Comparison of ENCODE assay signal across 1 cellular context in the genomic region with DNA sequence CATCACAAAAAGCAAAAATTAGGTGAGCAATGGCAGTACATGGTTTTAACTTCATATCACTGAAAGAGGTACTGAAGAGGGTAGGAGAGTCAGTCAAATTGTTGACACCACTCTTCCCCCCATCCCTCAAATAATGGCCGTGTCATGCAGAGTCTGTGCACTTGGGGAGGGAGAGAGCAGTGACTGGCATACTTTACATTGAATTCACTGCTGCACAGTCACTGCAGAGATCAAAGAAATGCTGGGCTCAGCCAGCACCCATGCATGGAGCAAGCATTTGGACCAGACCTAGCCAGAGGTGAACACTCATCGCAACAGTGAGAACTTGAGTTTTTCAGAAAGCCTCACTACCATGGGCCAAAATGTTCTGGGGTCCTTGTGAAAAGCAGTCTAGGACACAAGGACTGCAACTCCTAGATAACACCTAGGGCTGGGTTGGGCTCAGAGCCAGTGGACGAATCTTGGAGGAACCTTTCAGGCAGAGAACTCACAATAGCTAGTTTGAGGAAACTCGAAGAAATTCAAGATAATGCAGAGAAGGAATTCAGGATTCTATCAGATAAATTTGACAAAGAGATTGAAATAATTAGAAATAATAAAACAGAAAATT.
TF ChIP-seq lines count a peak whose summit lies in the region.

No MANE protein-coding gene starts in this region.

TF ChIP-seq in GM23338, 12 proteins besides CTCF, POLR2A, EP300 and RAD21 (continued from another document):
- TF ChIP-seq, protein P1, sequence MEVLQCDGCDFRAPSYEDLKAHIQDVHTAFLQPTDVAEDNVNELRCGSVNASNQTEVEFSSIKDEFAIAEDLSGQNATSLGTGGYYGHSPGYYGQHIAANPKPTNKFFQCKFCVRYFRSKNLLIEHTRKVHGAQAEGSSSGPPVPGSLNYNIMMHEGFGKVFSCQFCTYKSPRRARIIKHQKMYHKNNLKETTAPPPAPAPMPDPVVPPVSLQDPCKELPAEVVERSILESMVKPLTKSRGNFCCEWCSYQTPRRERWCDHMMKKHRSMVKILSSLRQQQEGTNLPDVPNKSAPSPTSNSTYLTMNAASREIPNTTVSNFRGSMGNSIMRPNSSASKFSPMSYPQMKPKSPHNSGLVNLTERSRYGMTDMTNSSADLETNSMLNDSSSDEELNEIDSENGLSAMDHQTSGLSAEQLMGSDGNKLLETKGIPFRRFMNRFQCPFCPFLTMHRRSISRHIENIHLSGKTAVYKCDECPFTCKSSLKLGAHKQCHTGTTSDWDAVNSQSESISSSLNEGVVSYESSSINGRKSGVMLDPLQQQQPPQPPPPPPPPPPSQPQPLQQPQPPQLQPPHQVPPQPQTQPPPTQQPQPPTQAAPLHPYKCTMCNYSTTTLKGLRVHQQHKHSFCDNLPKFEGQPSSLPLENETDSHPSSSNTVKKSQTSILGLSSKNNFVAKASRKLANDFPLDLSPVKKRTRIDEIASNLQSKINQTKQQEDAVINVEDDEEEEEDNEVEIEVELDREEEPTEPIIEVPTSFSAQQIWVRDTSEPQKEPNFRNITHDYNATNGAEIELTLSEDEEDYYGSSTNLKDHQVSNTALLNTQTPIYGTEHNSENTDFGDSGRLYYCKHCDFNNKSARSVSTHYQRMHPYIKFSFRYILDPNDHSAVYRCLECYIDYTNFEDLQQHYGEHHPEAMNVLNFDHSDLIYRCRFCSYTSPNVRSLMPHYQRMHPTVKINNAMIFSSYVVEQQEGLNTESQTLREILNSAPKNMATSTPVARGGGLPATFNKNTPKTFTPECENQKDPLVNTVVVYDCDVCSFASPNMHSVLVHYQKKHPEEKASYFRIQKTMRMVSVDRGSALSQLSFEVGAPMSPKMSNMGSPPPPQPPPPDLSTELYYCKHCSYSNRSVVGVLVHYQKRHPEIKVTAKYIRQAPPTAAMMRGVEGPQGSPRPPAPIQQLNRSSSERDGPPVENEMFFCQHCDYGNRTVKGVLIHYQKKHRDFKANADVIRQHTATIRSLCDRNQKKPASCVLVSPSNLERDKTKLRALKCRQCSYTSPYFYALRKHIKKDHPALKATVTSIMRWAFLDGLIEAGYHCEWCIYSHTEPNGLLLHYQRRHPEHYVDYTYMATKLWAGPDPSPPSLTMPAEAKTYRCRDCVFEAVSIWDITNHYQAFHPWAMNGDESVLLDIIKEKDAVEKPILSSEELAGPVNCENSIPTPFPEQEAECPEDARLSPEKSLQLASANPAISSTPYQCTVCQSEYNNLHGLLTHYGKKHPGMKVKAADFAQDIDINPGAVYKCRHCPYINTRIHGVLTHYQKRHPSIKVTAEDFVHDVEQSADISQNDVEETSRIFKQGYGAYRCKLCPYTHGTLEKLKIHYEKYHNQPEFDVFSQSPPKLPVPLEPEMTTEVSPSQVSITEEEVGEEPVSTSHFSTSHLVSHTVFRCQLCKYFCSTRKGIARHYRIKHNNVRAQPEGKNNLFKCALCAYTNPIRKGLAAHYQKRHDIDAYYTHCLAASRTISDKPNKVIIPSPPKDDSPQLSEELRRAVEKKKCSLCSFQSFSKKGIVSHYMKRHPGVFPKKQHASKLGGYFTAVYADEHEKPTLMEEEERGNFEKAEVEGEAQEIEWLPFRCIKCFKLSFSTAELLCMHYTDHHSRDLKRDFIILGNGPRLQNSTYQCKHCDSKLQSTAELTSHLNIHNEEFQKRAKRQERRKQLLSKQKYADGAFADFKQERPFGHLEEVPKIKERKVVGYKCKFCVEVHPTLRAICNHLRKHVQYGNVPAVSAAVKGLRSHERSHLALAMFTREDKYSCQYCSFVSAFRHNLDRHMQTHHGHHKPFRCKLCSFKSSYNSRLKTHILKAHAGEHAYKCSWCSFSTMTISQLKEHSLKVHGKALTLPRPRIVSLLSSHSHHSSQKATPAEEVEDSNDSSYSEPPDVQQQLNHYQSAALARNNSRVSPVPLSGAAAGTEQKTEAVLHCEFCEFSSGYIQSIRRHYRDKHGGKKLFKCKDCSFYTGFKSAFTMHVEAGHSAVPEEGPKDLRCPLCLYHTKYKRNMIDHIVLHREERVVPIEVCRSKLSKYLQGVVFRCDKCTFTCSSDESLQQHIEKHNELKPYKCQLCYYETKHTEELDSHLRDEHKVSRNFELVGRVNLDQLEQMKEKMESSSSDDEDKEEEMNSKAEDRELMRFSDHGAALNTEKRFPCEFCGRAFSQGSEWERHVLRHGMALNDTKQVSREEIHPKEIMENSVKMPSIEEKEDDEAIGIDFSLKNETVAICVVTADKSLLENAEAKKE (CRISPR knock-in tag; IDR thresholded peaks at IDR 0.05): no peak
- TF ChIP-seq ZNF114 (CRISPR knock-in tag; IDR thresholded peaks at IDR 0.05) (no peak), POLR2AphosphoS5 (IDR thresholded peaks at IDR 0.05; ENCODE audit: low read depth) (no peak), ZNF331 (CRISPR knock-in tag; IDR thresholded peaks at IDR 0.05; ENCODE audit: low read depth) (no peak)
- TF ChIP-seq, protein P2, sequence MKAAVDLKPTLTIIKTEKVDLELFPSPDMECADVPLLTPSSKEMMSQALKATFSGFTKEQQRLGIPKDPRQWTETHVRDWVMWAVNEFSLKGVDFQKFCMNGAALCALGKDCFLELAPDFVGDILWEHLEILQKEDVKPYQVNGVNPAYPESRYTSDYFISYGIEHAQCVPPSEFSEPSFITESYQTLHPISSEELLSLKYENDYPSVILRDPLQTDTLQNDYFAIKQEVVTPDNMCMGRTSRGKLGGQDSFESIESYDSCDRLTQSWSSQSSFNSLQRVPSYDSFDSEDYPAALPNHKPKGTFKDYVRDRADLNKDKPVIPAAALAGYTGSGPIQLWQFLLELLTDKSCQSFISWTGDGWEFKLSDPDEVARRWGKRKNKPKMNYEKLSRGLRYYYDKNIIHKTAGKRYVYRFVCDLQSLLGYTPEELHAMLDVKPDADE (IDR thresholded peaks at IDR 0.05): no peak
